20 cellular contexts compared by ENCODE assay signal in genomic region chr10:77419056-77419455, GRCh38.
"Had no signal": no experiment of that assay in that cellular context is flagged by ENCODE, and none has a peak within 500 bp of the region (broad histone marks: within the 10 kb centered on the region; RNA-seq: fewer than 3 reads in every experiment).

No MANE protein-coding gene starts in this region.

- H3K27me3 ChIP-seq: body of pancreas, cardiac muscle cell, ovary, suprapubic skin had no signal

- H3K27ac ChIP-seq: body of pancreas, cardiac muscle cell, neutrophil, ovary, psoas muscle, suprapubic skin had no signal

- H3K9me3 ChIP-seq: body of pancreas, neutrophil, ovary, psoas muscle, suprapubic skin had no signal

- DNase-seq: activated CD4-positive, alpha-beta T cell treated with anti-CD3 and anti-CD28 coated beads for 1 hour; activated naive CD4-positive, alpha-beta T cell treated with Interleukin-2 at 50 U/mL for 16 hours; activated naive CD8-positive, alpha-beta T cell treated with anti-CD3 and anti-CD28 coated beads for 36 hours; activated T-cell treated with anti-CD3 and anti-CD28 coated beads, Interleukin-2, amount 50 U/mL, for 1 hour; amniotic stem cell; body of pancreas; dermis blood vessel endothelial cell; effector CD8-positive, alpha-beta T cell; erythroblast; ovary; psoas muscle; right cardiac atrium; stimulated activated CD4-positive, alpha-beta T cell treated with anti-CD3 and anti-CD28 coated beads, Interleukin-12 subunit alpha, Interleukin-12 subunit beta, amount 100 ng/mL, for 4 hours; stimulated activated CD4-positive, alpha-beta T cell treated with anti-CD3 and anti-CD28 coated beads, Interleukin-4, amount 100 ng/mL, for 4 hours; T-helper 9 cell had no signal

- H3K4me3 ChIP-seq: body of pancreas, cardiac muscle cell, ovary, psoas muscle, suprapubic skin had no signal

- H3K36me3 ChIP-seq: cardiac muscle cell, neutrophil, ovary, suprapubic skin had no signal

- ATAC-seq: body of pancreas had no signal

- FAIRE-seq: frontal cortex, islet of Langerhans had no signal
